In genomic region chr6:33171096-33171888, GRCh38 we compare ENCODE assay signal across 1 cellular context.
TF ChIP-seq lines count a peak whose summit lies in the region.

No MANE protein-coding gene starts in this region.

TF ChIP-seq in GM23338, 12 proteins besides CTCF, POLR2A, EP300 and RAD21:
- TF ChIP-seq ZNF462 (CRISPR knock-in tag; IDR thresholded peaks at IDR 0.05) (no peak), EZH2 (IDR thresholded peaks at IDR 0.05; ENCODE audit: low read depth, unreplicated experiment) (no peak), ZNF114 (CRISPR knock-in tag; IDR thresholded peaks at IDR 0.05) (no peak), JUNB (IDR thresholded peaks at IDR 0.05; ENCODE audit: unreplicated experiment) (no peak), ZNF331 (CRISPR knock-in tag; IDR thresholded peaks at IDR 0.05; ENCODE audit: low read depth) (no peak), ETS1 (IDR thresholded peaks at IDR 0.05) (no peak), NANOG (IDR thresholded peaks at IDR 0.05; ENCODE audit: borderline replicate concordance) (no peak)
